Comparison of ENCODE assay signal across 17 cellular contexts in the genomic region with DNA sequence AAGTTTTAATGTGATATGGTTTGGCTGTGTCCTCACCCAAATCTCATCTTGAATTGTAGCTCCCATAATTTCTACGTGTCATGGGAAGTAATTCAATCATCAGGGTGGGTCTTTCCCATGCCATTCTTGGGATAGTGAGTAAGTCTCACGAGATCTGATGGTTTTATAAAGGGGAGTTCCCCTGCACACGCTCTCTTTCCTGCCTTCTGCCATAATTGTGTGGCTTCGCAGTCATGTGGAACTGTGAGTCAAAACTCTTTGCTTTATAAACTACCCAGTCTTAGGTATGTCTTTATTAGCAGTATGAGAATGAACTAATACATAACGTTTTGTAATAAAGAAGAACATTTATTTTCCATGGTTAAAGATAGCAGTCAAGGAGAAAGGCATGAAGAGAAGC. TPM values are rescaled to one million over a fixed set of nuclear protein-coding genes. Genes with fewer than 3 reads are reported as not detected.
A peak's percentile ranks its signal among the peaks of the same experiment; 100 is the strongest.
DNase-seq lines count a peak whose midpoint lies in the region; ATAC-seq lines count a peak whose summit lies in the region.
"Had no signal": no experiment of that assay in that cellular context is flagged by ENCODE, and none has a peak within 500 bp of the region (broad histone marks: within the 10 kb centered on the region; RNA-seq: fewer than 3 reads in every experiment).

No MANE protein-coding gene starts in this region.

- no peak overlapping the region for H3K4me3 ChIP-seq in right cardiac atrium (ENCODE audit: low read length)
- no peak overlapping the region for H3K4me3 ChIP-seq in aorta (ENCODE audit: low read length in 2 of 2)
- H3K4me3 ChIP-seq: gastroesophageal sphincter, ovary had no signal

- WGBS in right cardiac atrium = 62% methylated on average over 5 of the region's 5 CpGs
- WGBS in aorta, 2 donors = 64 to 68% methylated on average over 5 of the region's 5 CpGs

- no peaks in the 10 kb centered on the region for H3K4me1 ChIP-seq in right cardiac atrium (ENCODE audit: control insufficient read depth, insufficient read depth, low read length)
- no peaks in the 10 kb centered on the region for H3K4me1 ChIP-seq in aorta (ENCODE audit: control insufficient read depth in 1 of 2, insufficient read depth in 2 of 2, low read length in 2 of 2)

- H3K9me3 ChIP-seq in right cardiac atrium (ENCODE audit: control insufficient read depth, low read length) (no peaks in the 10 kb centered on the region), aorta (ENCODE audit: control insufficient read depth, low read length) (no peaks in the 10 kb centered on the region)
- H3K9me3 ChIP-seq: ovary had no signal

- intact Hi-C loops in right cardiac atrium (cut with DNase I) (no loop called here), aorta (cut with DNase I) (no loop called here)

- ATAC-seq in GM18519 (IDR thresholded peaks at IDR 0.05; ENCODE audit: low FRiP score, unreplicated experiment) = peak; percentile 95
- peak; percentile 90 for ATAC-seq in GM21619 (IDR thresholded peaks at IDR 0.05; ENCODE audit: unreplicated experiment)
- ATAC-seq in HG03378 (IDR thresholded peaks at IDR 0.05; ENCODE audit: unreplicated experiment) = peak; percentile 92
- ATAC-seq in right cardiac atrium = no peak
- ATAC-seq in aorta (ENCODE audit: low FRiP score) = no peak
- ATAC-seq: gastroesophageal sphincter, Panc1, T-helper 17 cell had no signal

- H3K27me3 ChIP-seq in right cardiac atrium (ENCODE audit: control insufficient read depth, insufficient read depth) (no peaks in the 10 kb centered on the region), aorta (ENCODE audit: control insufficient read depth in 1 of 2, insufficient read depth in 2 of 2, low read length in 1 of 2) (no peaks in the 10 kb centered on the region)
- H3K27me3 ChIP-seq: gastroesophageal sphincter, ovary had no signal

- DNase-seq in fibroblast of peridontal ligament (ENCODE audit: extremely low read depth) (peak; percentile 2), right cardiac atrium (no peak), G401 (ENCODE audit: low spot score) (no peak), aorta (no peak)
- no peak for DNase-seq in stimulated activated CD4-positive, alpha-beta T cell treated with anti-CD3 and anti-CD28 coated beads, Interleukin-4, amount 100 ng/mL, for 1 hour
- DNase-seq: activated naive CD8-positive, alpha-beta T cell treated with anti-CD3 and anti-CD28 coated beads, Interleukin-2, amount 10 ng/mL, durations not matched to agents 7 days and 5 days; activated T-cell treated with anti-CD3 and anti-CD28 coated beads for 4 hours; midbrain; NCI-H1694; NCI-H524; ovary; T-helper 17 cell had no signal

- in situ Hi-C loops in G401 (cut with HindIII; ENCODE audit: low sequenced_read_pairs) = no loop called here

- H3K36me3 ChIP-seq in aorta (ENCODE audit: control insufficient read depth in 1 of 2, insufficient read depth in 2 of 2, low read length in 1 of 2) = no peaks in the 10 kb centered on the region
- H3K36me3 ChIP-seq: gastroesophageal sphincter, ovary had no signal

- H3K27ac ChIP-seq in right cardiac atrium (ENCODE audit: low read length) (no peak overlapping the region), aorta (ENCODE audit: low read depth in 1 of 2, low read length in 2 of 2) (no peak overlapping the region)
- H3K27ac ChIP-seq: gastroesophageal sphincter, ovary had no signal

RNA-seq across cellular contexts. Expression of a gene that starts 39.2 kb away (rescaled TPM):
- 10 to 100 TPM; 62.3 to 73.7 (median 67.1) TPM for total RNA-seq in right cardiac atrium
- 33.5 TPM for polyA plus RNA-seq in right cardiac atrium
- 5.8 and 15.7 TPM in 2 replicates for total RNA-seq in G401 (2014; rRNA removed; shearing (Covaris generic))
- 10 to 100 TPM; 44.6 to 48.8 TPM for total RNA-seq in aorta
- 10 to 100 TPM; 20.5 to 21.2 TPM for polyA plus RNA-seq in aorta

Comparison
In these comparisons a context has a peak if more than half of its experiments do, and no peak if none do; other contexts are left out.
1. ATAC-seq: peak in GM18519 (single experiment), GM21619 (single experiment) and HG03378 (single experiment); none in right cardiac atrium (0 of 2) and aorta (single experiment).